Comparison of ENCODE assay signal across 12 cellular contexts in genomic region chr15:31571676-31572075, GRCh38.
DNase-seq lines count a peak whose midpoint lies in the region; ATAC-seq and TF ChIP-seq lines count a peak whose summit lies in the region.
"Had no signal": no experiment of that assay in that cellular context is flagged by ENCODE, and none has a peak within 500 bp of the region (broad histone marks: within the 10 kb centered on the region; RNA-seq: fewer than 3 reads in every experiment).

No MANE protein-coding gene starts in this region.

- H3K27me3 ChIP-seq in GM06990 (replicated peaks; ENCODE audit: control insufficient read depth, insufficient read depth, low read length) (no peaks in the 10 kb centered on the region), OCI-LY3 (ENCODE audit: low read depth, low read length) (no peaks in the 10 kb centered on the region), fibroblast of lung (ENCODE audit: control insufficient read depth, insufficient read depth, low read length) (no peaks in the 10 kb centered on the region)
- H3K27me3 ChIP-seq: gastroesophageal sphincter, neural progenitor cell, tibial artery had no signal

- H3K27ac ChIP-seq in OCI-LY3 (ENCODE audit: low read length) (no peak overlapping the region), fibroblast of lung (ENCODE audit: insufficient read depth, low read length) (no peak overlapping the region)
- H3K27ac ChIP-seq: gastroesophageal sphincter, neural progenitor cell, skin epidermis, tibial artery had no signal

- ATAC-seq in HG02852 (IDR thresholded peaks at IDR 0.05; ENCODE audit: unreplicated experiment) = no peak
- no peak for ATAC-seq in GM21825 (IDR thresholded peaks at IDR 0.05; ENCODE audit: unreplicated experiment)
- no peak for ATAC-seq in HG03460 (IDR thresholded peaks at IDR 0.05; ENCODE audit: unreplicated experiment)
- ATAC-seq: gastroesophageal sphincter had no signal

- no peak overlapping the region for H3K9ac ChIP-seq in OCI-LY3 (ENCODE audit: low read length)
- no peak overlapping the region for H3K9ac ChIP-seq in fibroblast of lung (ENCODE audit: insufficient read depth, low read length)
- H3K9ac ChIP-seq: neural progenitor cell had no signal

- H3K4me3 ChIP-seq in AG10803 (ENCODE audit: low read length) = no peak overlapping the region
- no peak overlapping the region for H3K4me3 ChIP-seq in GM06990 (replicated peaks; ENCODE audit: low read depth, low read length)
- H3K4me3 ChIP-seq in OCI-LY3 (ENCODE audit: low read length) = no peak overlapping the region
- no peak overlapping the region for H3K4me3 ChIP-seq in fibroblast of lung (replicated peaks in 1 of 4; ENCODE audit: control extremely low read depth in 1 of 4, insufficient read depth in 1 of 4, low read depth in 3 of 4, low read length in 4 of 4)
- H3K4me3 ChIP-seq: gastroesophageal sphincter, neural progenitor cell, skin epidermis, tibial artery had no signal

- no peaks in the 10 kb centered on the region for H3K4me1 ChIP-seq in OCI-LY3 (ENCODE audit: low read length)
- H3K4me1 ChIP-seq in fibroblast of lung (ENCODE audit: control insufficient read depth, extremely low read depth, insufficient read depth, low read length) = no peaks in the 10 kb centered on the region
- H3K4me1 ChIP-seq: gastroesophageal sphincter, tibial artery had no signal

- TF ChIP-seq CTCF in AG10803 (conservative IDR thresholded peaks at IDR 0.05; ENCODE audit: low read length) (peak; percentile 25; the same call in 1 of the 2 replicates), GM06990 (IDR thresholded peaks at IDR 0.05; ENCODE audit: insufficient read depth, low read length, poor library complexity, severe bottlenecking) (peak; percentile 14), OCI-LY3 (IDR thresholded peaks at IDR 0.05; ENCODE audit: low read depth, low read length) (peak; percentile 31; the same call in 1 of the 2 replicates), fibroblast of lung (conservative IDR thresholded peaks at IDR 0.05 in 1 of 2, IDR thresholded peaks at IDR 0.05 in 1 of 2; ENCODE audit: low read depth in 1 of 2, low read length in 2 of 2) (peak; percentile 33 to 45)

- H3K9me3 ChIP-seq in OCI-LY3 (ENCODE audit: insufficient read depth, low read length) = no peaks in the 10 kb centered on the region
- H3K9me3 ChIP-seq in fibroblast of lung (ENCODE audit: control insufficient read depth, insufficient read depth, low read depth, low read length) = no peaks in the 10 kb centered on the region

- no peak for DNase-seq in AG10803 (ENCODE audit: low read depth)
- no peak for DNase-seq in GM06990 (ENCODE audit: extremely low read depth, insufficient read length)
- DNase-seq in fibroblast of lung (ENCODE audit: low read depth in 2 of 2) = peak in 1 of 2 donors; percentile 39
- DNase-seq: cortex of kidney, tibial artery had no signal

- H3K36me3 ChIP-seq in GM06990 (ENCODE audit: control insufficient read depth, insufficient read depth, low read length) = no peaks in the 10 kb centered on the region
- no peaks in the 10 kb centered on the region for H3K36me3 ChIP-seq in OCI-LY3 (replicated peaks; ENCODE audit: low read depth, low read length)
- H3K36me3 ChIP-seq in fibroblast of lung (ENCODE audit: control insufficient read depth, insufficient read depth, low read length) = no peaks in the 10 kb centered on the region
- H3K36me3 ChIP-seq: neural progenitor cell had no signal

- H2AFZ ChIP-seq in OCI-LY3 (ENCODE audit: low read depth, low read length) (no peak overlapping the region), fibroblast of lung (ENCODE audit: low read length) (no peak overlapping the region)
- H2AFZ ChIP-seq: neural progenitor cell had no signal

- H3K79me2 ChIP-seq in OCI-LY3 (ENCODE audit: low read length) (no peaks in the 10 kb centered on the region), fibroblast of lung (ENCODE audit: control insufficient read depth, insufficient read depth, low read length) (no peaks in the 10 kb centered on the region)

- H4K20me1 ChIP-seq in OCI-LY3 (ENCODE audit: insufficient read depth, low read length) (no peaks in the 10 kb centered on the region), fibroblast of lung (ENCODE audit: control insufficient read depth, extremely low read depth, insufficient read depth, low read length) (no peaks in the 10 kb centered on the region)

- H3K4me2 ChIP-seq in OCI-LY3 (ENCODE audit: low read length) (no peak overlapping the region), fibroblast of lung (ENCODE audit: extremely low read depth, insufficient read depth, low read length) (no peak overlapping the region)
- H3K4me2 ChIP-seq: neural progenitor cell had no signal
